ENCODE assay signal across 8 cellular contexts in genomic region chr6:123802351-123802696, GRCh38. TPM values are rescaled to one million over a fixed set of nuclear protein-coding genes. Genes with fewer than 3 reads are reported as not detected.
A peak's percentile ranks its signal among the peaks of the same experiment; 100 is the strongest.
DNase-seq lines count a peak whose midpoint lies in the region; ATAC-seq and TF ChIP-seq lines count a peak whose summit lies in the region.

No MANE protein-coding gene starts in this region.

- H3K4me3 Mint-ChIP-seq in activated naive CD8-positive, alpha-beta T cell treated with anti-CD3 and anti-CD28 coated beads, Interleukin-2, amount 10 ng/mL, durations not matched to agents 7 days and 5 days: peak overlapping the region; percentile 58
- no peak overlapping the region for H3K4me3 Mint-ChIP-seq in activated naive CD8-positive, alpha-beta T cell treated with anti-CD3 and anti-CD28 coated beads for 36 hours
- H3K4me3 Mint-ChIP-seq in type B pancreatic cell: peak overlapping the region; percentile 92
- peak overlapping the region in 3 of 7 donors; percentile 18 to 50 (median 29) for H3K4me3 Mint-ChIP-seq in CD8-positive, alpha-beta memory T cell

- no peak overlapping the region for H3K27ac Mint-ChIP-seq in activated naive CD8-positive, alpha-beta T cell treated with anti-CD3 and anti-CD28 coated beads, Interleukin-2, amount 10 ng/mL, durations not matched to agents 7 days and 5 days
- no peak overlapping the region for H3K27ac Mint-ChIP-seq in activated naive CD8-positive, alpha-beta T cell treated with anti-CD3 and anti-CD28 coated beads for 36 hours
- no peak overlapping the region for H3K27ac Mint-ChIP-seq in type B pancreatic cell
- no peak overlapping the region for H3K27ac Mint-ChIP-seq in CD8-positive, alpha-beta memory T cell

- no peaks in the 10 kb centered on the region for H3K9me3 Mint-ChIP-seq in activated naive CD8-positive, alpha-beta T cell treated with anti-CD3 and anti-CD28 coated beads, Interleukin-2, amount 10 ng/mL, durations not matched to agents 7 days and 5 days
- no peaks in the 10 kb centered on the region for H3K9me3 Mint-ChIP-seq in activated naive CD8-positive, alpha-beta T cell treated with anti-CD3 and anti-CD28 coated beads for 36 hours
- no peaks in the 10 kb centered on the region for H3K9me3 Mint-ChIP-seq in type B pancreatic cell
- peaks cover 0 to 7% (median 0%) of the 10 kb centered on the region in 5 donors for H3K9me3 Mint-ChIP-seq in CD8-positive, alpha-beta memory T cell

- POLR2A ChIA-PET in activated naive CD8-positive, alpha-beta T cell treated with anti-CD3 and anti-CD28 coated beads, Interleukin-2, amount 10 ng/mL, durations not matched to agents 7 days and 5 days (lab: Charles Lee): no interaction called here
- POLR2A ChIA-PET in CD8-positive, alpha-beta memory T cell (lab: Charles Lee): interaction anchor here (0.6 kb wide), 1 partner anchor 12 kb away, joined by 4 read pairs; no protein-coding TSS in a partner anchor

- peaks cover 40% of the 10 kb centered on the region for H3K27me3 Mint-ChIP-seq in activated naive CD8-positive, alpha-beta T cell treated with anti-CD3 and anti-CD28 coated beads, Interleukin-2, amount 10 ng/mL, durations not matched to agents 7 days and 5 days
- H3K27me3 Mint-ChIP-seq in activated naive CD8-positive, alpha-beta T cell treated with anti-CD3 and anti-CD28 coated beads for 36 hours: peaks cover 42% of the 10 kb centered on the region
- peaks cover 69% of the 10 kb centered on the region for H3K27me3 Mint-ChIP-seq in type B pancreatic cell
- peaks cover 25 to 47% of the 10 kb centered on the region in 2 donors for H3K27me3 Mint-ChIP-seq in CD8-positive, alpha-beta memory T cell

- no peaks in the 10 kb centered on the region for H3K27me3 ChIP-seq in CD8-positive, alpha-beta memory T cell (ENCODE audit: insufficient read depth, low read length, poor library complexity, severe bottlenecking)

- no peak for TF ChIP-seq CTCF in type B pancreatic cell (conservative IDR thresholded peaks at IDR 0.05)

- DNase-seq in activated naive CD8-positive, alpha-beta T cell treated with anti-CD3 and anti-CD28 coated beads, Interleukin-2, amount 10 ng/mL, durations not matched to agents 7 days and 5 days: no peak
- DNase-seq in activated naive CD8-positive, alpha-beta T cell treated with anti-CD3 and anti-CD28 coated beads for 36 hours: no peak
- DNase-seq in epithelial cell of prostate (ENCODE audit: low read depth, low spot score): no peak
- DNase-seq in type B pancreatic cell (ENCODE audit: extremely low spot score, unreplicated experiment): no peak
- DNase-seq in NCI-H69 (lab: John Stamatoyannopoulos, UW): no peak
- DNase-seq in OCI-M1 (lab: John Stamatoyannopoulos, UW): no peak
- DNase-seq in CD8-positive, alpha-beta memory T cell: no peak

- CTCF ChIA-PET in CD8-positive, alpha-beta memory T cell (lab: Charles Lee): interaction anchor here (1.0 to 1.6 kb wide), 2 partner anchors 33 to 1266 kb away, joined by 3 read pairs; no protein-coding TSS in a partner anchor

- H3K4me3 ChIP-seq in CD8-positive, alpha-beta memory T cell (ENCODE audit: low read length): no peak overlapping the region

- ATAC-seq in activated naive CD8-positive, alpha-beta T cell treated with anti-CD3 and anti-CD28 coated beads, Interleukin-2, amount 10 ng/mL, durations not matched to agents 7 days and 5 days (ENCODE audit: low read depth): no peak
- peak; percentile 13 for ATAC-seq in HG03378 (IDR thresholded peaks at IDR 0.05; ENCODE audit: unreplicated experiment)

- no peaks in the 10 kb centered on the region for H3K36me3 ChIP-seq in CD8-positive, alpha-beta memory T cell (ENCODE audit: insufficient read depth, low read length)

- peaks cover 6% of the 10 kb centered on the region for H3K4me1 Mint-ChIP-seq in activated naive CD8-positive, alpha-beta T cell treated with anti-CD3 and anti-CD28 coated beads, Interleukin-2, amount 10 ng/mL, durations not matched to agents 7 days and 5 days
- H3K4me1 Mint-ChIP-seq in activated naive CD8-positive, alpha-beta T cell treated with anti-CD3 and anti-CD28 coated beads for 36 hours: peaks cover 7% of the 10 kb centered on the region
- H3K4me1 Mint-ChIP-seq in type B pancreatic cell (ENCODE audit: unreplicated experiment): peaks cover 15% of the 10 kb centered on the region
- peaks cover 6 to 16% (median 6%) of the 10 kb centered on the region in 3 donors for H3K4me1 Mint-ChIP-seq in CD8-positive, alpha-beta memory T cell

- H3K4me1 ChIP-seq in CD8-positive, alpha-beta memory T cell (ENCODE audit: insufficient read depth, low read length): no peaks in the 10 kb centered on the region

- no peaks in the 10 kb centered on the region for H3K36me3 Mint-ChIP-seq in activated naive CD8-positive, alpha-beta T cell treated with anti-CD3 and anti-CD28 coated beads, Interleukin-2, amount 10 ng/mL, durations not matched to agents 7 days and 5 days
- no peaks in the 10 kb centered on the region for H3K36me3 Mint-ChIP-seq in activated naive CD8-positive, alpha-beta T cell treated with anti-CD3 and anti-CD28 coated beads for 36 hours
- no peaks in the 10 kb centered on the region for H3K36me3 Mint-ChIP-seq in type B pancreatic cell
- H3K36me3 Mint-ChIP-seq in CD8-positive, alpha-beta memory T cell: no peaks in the 10 kb centered on the region

- peak overlapping the region; percentile 32 for H3K27ac ChIP-seq in epithelial cell of prostate
- no peak overlapping the region for H3K27ac ChIP-seq in CD8-positive, alpha-beta memory T cell (ENCODE audit: low read depth, low read length)

- H3K9me3 ChIP-seq in CD8-positive, alpha-beta memory T cell (ENCODE audit: low read length): no peaks in the 10 kb centered on the region

RNA-seq across cellular contexts. Expression of gene NKAIN2, which starts 1.3 kb away (rescaled TPM):
- total RNA-seq in activated naive CD8-positive, alpha-beta T cell treated with anti-CD3 and anti-CD28 coated beads, Interleukin-2, amount 10 ng/mL, durations not matched to agents 7 days and 5 days: not detected
- total RNA-seq in activated naive CD8-positive, alpha-beta T cell treated with anti-CD3 and anti-CD28 coated beads for 36 hours: not detected
- total RNA-seq in type B pancreatic cell (ENCODE audit: low replicate concordance): 0.81 and 1.7 TPM in 2 replicates
- total RNA-seq in CD8-positive, alpha-beta memory T cell: not detected
- polyA plus RNA-seq in CD8-positive, alpha-beta memory T cell: not detected
